Comparison of ENCODE assay signal across 8 cellular contexts in genomic region chr1:33367488-33368405, GRCh38. TPM values are rescaled to one million over a fixed set of nuclear protein-coding genes. Genes with fewer than 3 reads are reported as not detected.
DNase-seq lines count a peak whose midpoint lies in the region; ATAC-seq lines count a peak whose summit lies in the region.

No MANE protein-coding gene starts in this region.

- DNase-seq in DMS153 (lab: John Stamatoyannopoulos, UW) (peak; percentile 79), NCI-H510A treated with DMSO at 0.1 percent for 48 hours (lab: John Stamatoyannopoulos, UW) (peak; percentile 87), lung microvascular endothelial cell (ENCODE audit: low read depth in 2 of 2) (peak; percentile 83)
- peak; percentile 69 to 78 for DNase-seq in activated CD8-positive, alpha-beta memory T cell treated with anti-CD3 and anti-CD28 coated beads for 1 hour (ENCODE audit: extremely low read depth in 1 of 2, low read depth in 1 of 2)
- DNase-seq in effector CD8-positive, alpha-beta T cell (lab: John Stamatoyannopoulos, UW): peak; percentile 80
- peak; percentile 77 for DNase-seq in stimulated activated CD8-positive, alpha-beta memory T cell treated with anti-CD3 and anti-CD28 coated beads, Interleukin-12 subunit alpha, Interleukin-12 subunit beta, amount 100 ng/mL, for 1 hour (ENCODE audit: low read depth)

- ATAC-seq in HG02870 (IDR thresholded peaks at IDR 0.05; ENCODE audit: unreplicated experiment): peak; percentile 45
- no peak for ATAC-seq in HG03571 (IDR thresholded peaks at IDR 0.05; ENCODE audit: unreplicated experiment)

RNA-seq across cellular contexts. Expression of gene A3GALT2, which starts 46.8 kb away (rescaled TPM):
- not detected in 2 replicates for total RNA-seq in lung microvascular endothelial cell
